In the genomic region with DNA sequence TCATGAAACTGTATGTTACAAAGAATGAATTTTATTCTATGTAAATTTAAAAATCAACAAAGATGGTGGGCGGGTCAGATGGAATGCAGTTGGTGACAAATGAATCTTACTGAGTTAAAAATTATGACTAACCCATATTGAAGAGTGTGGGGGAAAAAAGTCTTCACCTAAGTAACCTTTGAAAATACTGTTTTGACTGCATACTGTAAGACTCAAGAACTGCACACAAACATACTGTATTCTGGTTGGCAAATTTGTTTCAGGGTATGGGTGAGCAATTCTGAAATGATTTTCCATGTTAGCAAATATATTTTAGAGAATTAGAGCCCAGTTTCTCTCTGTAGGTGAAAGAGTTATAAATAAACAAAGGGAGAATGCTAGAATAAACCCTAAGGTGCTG, we compare ENCODE assay signal across 25 cellular contexts.
DNase-seq lines count a peak whose midpoint lies in the region; ATAC-seq lines count a peak whose summit lies in the region.
"Had no signal": no experiment of that assay in that cellular context is flagged by ENCODE, and none has a peak within 500 bp of the region (broad histone marks: within the 10 kb centered on the region; RNA-seq: fewer than 3 reads in every experiment).

No MANE protein-coding gene starts in this region.

- H3K27me3 ChIP-seq in adipocyte (replicated peaks; ENCODE audit: control insufficient read depth, insufficient read depth, low read length): no peaks in the 10 kb centered on the region

- no peak overlapping the region for H3K4me3 Mint-ChIP-seq in activated T-cell treated with anti-CD3 and anti-CD28 coated beads, Interleukin-2, amount 50 U/mL, for 4 hours
- peak overlapping the region in 1 of 2 donors; percentile 53 for H3K4me3 Mint-ChIP-seq in stimulated activated naive CD8-positive, alpha-beta T cell treated with anti-CD3 and anti-CD28 coated beads, Interleukin-15, amount 100 ng/mL, for 72 hours
- H3K4me3 Mint-ChIP-seq: B cell; CD14-positive monocyte; CD8-positive, alpha-beta memory T cell; HFFc6 had no signal

- H3K27me3 Mint-ChIP-seq in activated T-cell treated with anti-CD3 and anti-CD28 coated beads, Interleukin-2, amount 50 U/mL, for 4 hours (ENCODE audit: low read depth): no peaks in the 10 kb centered on the region
- H3K27me3 Mint-ChIP-seq in stimulated activated naive CD8-positive, alpha-beta T cell treated with anti-CD3 and anti-CD28 coated beads, Interleukin-15, amount 100 ng/mL, for 72 hours: no peaks in the 10 kb centered on the region
- H3K27me3 Mint-ChIP-seq: B cell; CD8-positive, alpha-beta memory T cell had no signal

- DNase-seq in activated T-cell treated with anti-CD3 and anti-CD28 coated beads, Interleukin-2, amount 50 U/mL, for 4 hours: no peak
- DNase-seq in activated T-cell treated with anti-CD3 and anti-CD28 coated beads for 4 hours (no peak), adipocyte (ENCODE audit: low read depth) (no peak), COLO668 (lab: John Stamatoyannopoulos, UW; ENCODE audit: unreplicated experiment) (no peak), ecto neural progenitor cell (ENCODE audit: low spot score) (no peak)
- peak; percentile 14 for DNase-seq in stimulated activated CD4-positive, alpha-beta T cell treated with anti-CD3 and anti-CD28 coated beads, Interleukin-15, amount 100 ng/mL, for 24 hours
- DNase-seq in stimulated activated CD4-positive, alpha-beta T cell treated with anti-CD3 and anti-CD28 coated beads, Interleukin-4, amount 100 ng/mL, for 1 hour: no peak
- DNase-seq in stimulated activated naive CD8-positive, alpha-beta T cell treated with anti-CD3 and anti-CD28 coated beads, Interleukin-15, amount 100 ng/mL, for 72 hours: no peak
- DNase-seq: Calu3; CD8-positive, alpha-beta memory T cell; DND-41; GOT3; Kasumi-1; NCI-H1105 treated with DMSO at 0.1 percent for 48 hours; NCI-H146; NCI-H2029; NCI-H446; NCI-H524 treated with DMSO at 0.1 percent for 48 hours; NCI-H774 had no signal

- H3K4me1 Mint-ChIP-seq in activated T-cell treated with anti-CD3 and anti-CD28 coated beads, Interleukin-2, amount 50 U/mL, for 4 hours (ENCODE audit: low read depth): peaks cover 12% of the 10 kb centered on the region
- H3K4me1 Mint-ChIP-seq in stimulated activated naive CD8-positive, alpha-beta T cell treated with anti-CD3 and anti-CD28 coated beads, Interleukin-15, amount 100 ng/mL, for 72 hours: peaks cover 37% of the 10 kb centered on the region
- H3K4me1 Mint-ChIP-seq: B cell had no signal

- H3K4me1 ChIP-seq in adipocyte (ENCODE audit: control insufficient read depth, insufficient read depth, low read length): peaks cover 18% of the 10 kb centered on the region

- H3K4me3 ChIP-seq in adipocyte (ENCODE audit: low read length): peak overlapping the region; percentile 7
- H3K4me3 ChIP-seq: HAP-1, K562 had no signal

- H3K36me3 Mint-ChIP-seq in activated T-cell treated with anti-CD3 and anti-CD28 coated beads, Interleukin-2, amount 50 U/mL, for 4 hours (ENCODE audit: insufficient read depth): peaks cover 30% of the 10 kb centered on the region

- ATAC-seq in activated T-cell treated with anti-CD3 and anti-CD28 coated beads, Interleukin-2, amount 50 U/mL, for 4 hours: peak; percentile 94 to 96
- ATAC-seq in stimulated activated naive CD8-positive, alpha-beta T cell treated with anti-CD3 and anti-CD28 coated beads, Interleukin-15, amount 100 ng/mL, for 72 hours: peak; percentile 95
- ATAC-seq: HepG2, K562 had no signal

- H3K36me3 ChIP-seq in adipocyte (ENCODE audit: control insufficient read depth, insufficient read depth, low read length, severe bottlenecking): peaks cover 24% of the 10 kb centered on the region

- peaks cover 18% of the 10 kb centered on the region for H3K9me3 Mint-ChIP-seq in activated T-cell treated with anti-CD3 and anti-CD28 coated beads, Interleukin-2, amount 50 U/mL, for 4 hours
- peaks cover 8 to 12% of the 10 kb centered on the region in 2 donors for H3K9me3 Mint-ChIP-seq in stimulated activated naive CD8-positive, alpha-beta T cell treated with anti-CD3 and anti-CD28 coated beads, Interleukin-15, amount 100 ng/mL, for 72 hours

- no peak overlapping the region for H3K9ac ChIP-seq in adipocyte (ENCODE audit: low read length)

- no peak overlapping the region for H3K27ac Mint-ChIP-seq in stimulated activated naive CD8-positive, alpha-beta T cell treated with anti-CD3 and anti-CD28 coated beads, Interleukin-15, amount 100 ng/mL, for 72 hours
- H3K27ac Mint-ChIP-seq: B cell, CD14-positive monocyte, HFFc6 had no signal

- peaks cover 21% of the 10 kb centered on the region for H3K9me3 ChIP-seq in adipocyte (ENCODE audit: control insufficient read depth, low read length)
- H3K9me3 ChIP-seq: HAP-1 had no signal
